26 cellular contexts compared by ENCODE assay signal in genomic region chr9:7784472-7784871, GRCh38.
"Had no signal": no experiment of that assay in that cellular context is flagged by ENCODE, and none has a peak within 500 bp of the region (broad histone marks: within the 10 kb centered on the region; RNA-seq: fewer than 3 reads in every experiment).

No MANE protein-coding gene starts in this region.

- H3K4me3 Mint-ChIP-seq: natural killer cell; neural crest cell; stimulated activated naive B cell treated with anti-CD40 and anti-IgM and Interleukin-4, amounts not matched to agents 10 μg/mL and 1 μg/mL and 100 μg/mL, for 72 hours; stimulated activated naive CD8-positive, alpha-beta T cell treated with anti-CD3 and anti-CD28 coated beads, Interleukin-15, Interleukin-2, amounts not matched to agents 100 ng/mL and 50 ng/mL, for 24 hours had no signal

- H3K9me3 Mint-ChIP-seq: natural killer cell; neural crest cell; stimulated activated naive B cell treated with anti-CD40 and anti-IgM and Interleukin-4, amounts not matched to agents 10 μg/mL and 1 μg/mL and 100 μg/mL, for 72 hours; stimulated activated naive CD8-positive, alpha-beta T cell treated with anti-CD3 and anti-CD28 coated beads, Interleukin-15, Interleukin-2, amounts not matched to agents 100 ng/mL and 50 ng/mL, for 24 hours had no signal

- H3K36me3 Mint-ChIP-seq: natural killer cell had no signal

- DNase-seq: dermis blood vessel endothelial cell; effector memory CD4-positive, alpha-beta T cell; erythroblast; esophagus squamous epithelium; kidney; left lung; mammary epithelial cell; mesendoderm; midbrain; natural killer cell; pancreas; retina; right lobe of liver; small intestine; stimulated activated CD4-positive, alpha-beta T cell treated with anti-CD3 and anti-CD28 coated beads, Interleukin-15, amount 100 ng/mL, for 24 hours; stimulated activated CD4-positive, alpha-beta T cell treated with anti-CD3 and anti-CD28 coated beads, Interleukin-2, amount 100 ng/mL, for 48 hours; stimulated activated naive B cell treated with anti-CD40 and anti-IgM and Interleukin-4, amounts not matched to agents 10 μg/mL and 1 μg/mL and 100 μg/mL, for 72 hours; transverse colon; upper lobe of right lung; uterus had no signal

- H3K36me3 ChIP-seq: esophagus squamous epithelium, left lung, neutrophil, pancreas, right lobe of liver, transverse colon, upper lobe of right lung, uterus had no signal

- H3K27ac ChIP-seq: coronary artery, esophagus squamous epithelium, left lung, neutrophil, pancreas, right lobe of liver, transverse colon, upper lobe of right lung, uterus had no signal

- FAIRE-seq: endothelial cell of umbilical vein, frontal cortex, kidney, pancreas, small intestine had no signal

- H3K4me1 Mint-ChIP-seq: stimulated activated naive B cell treated with anti-CD40 and anti-IgM and Interleukin-4, amounts not matched to agents 10 μg/mL and 1 μg/mL and 100 μg/mL, for 72 hours had no signal

- H3K4me3 ChIP-seq: coronary artery, esophagus squamous epithelium, left lung, pancreas, right lobe of liver, transverse colon, upper lobe of right lung, uterus had no signal

- H3K27me3 Mint-ChIP-seq: stimulated activated naive B cell treated with anti-CD40 and anti-IgM and Interleukin-4, amounts not matched to agents 10 μg/mL and 1 μg/mL and 100 μg/mL, for 72 hours; stimulated activated naive CD8-positive, alpha-beta T cell treated with anti-CD3 and anti-CD28 coated beads, Interleukin-15, Interleukin-2, amounts not matched to agents 100 ng/mL and 50 ng/mL, for 24 hours had no signal

- ATAC-seq: left lung; pancreas; right lobe of liver; stimulated activated naive B cell treated with anti-CD40 and anti-IgM and Interleukin-4, amounts not matched to agents 10 μg/mL and 1 μg/mL and 100 μg/mL, for 72 hours; upper lobe of right lung had no signal

- H3K4me1 ChIP-seq: esophagus squamous epithelium, left lung, pancreas, right lobe of liver, transverse colon, upper lobe of right lung, uterus had no signal

- H3K9me3 ChIP-seq: esophagus squamous epithelium, left lung, neutrophil, pancreas, right lobe of liver, transverse colon, upper lobe of right lung, uterus had no signal

- H3K27ac Mint-ChIP-seq: natural killer cell; stimulated activated naive B cell treated with anti-CD40 and anti-IgM and Interleukin-4, amounts not matched to agents 10 μg/mL and 1 μg/mL and 100 μg/mL, for 72 hours; stimulated activated naive CD8-positive, alpha-beta T cell treated with anti-CD3 and anti-CD28 coated beads, Interleukin-15, Interleukin-2, amounts not matched to agents 100 ng/mL and 50 ng/mL, for 24 hours had no signal

- H3K27me3 ChIP-seq: esophagus squamous epithelium, left lung, neutrophil, pancreas, right lobe of liver, transverse colon, upper lobe of right lung, uterus had no signal
